In genomic region chr4:92968556-92968955, GRCh38 we compare ENCODE assay signal across 17 cellular contexts.
"Had no signal": no experiment of that assay in that cellular context is flagged by ENCODE, and none has a peak within 500 bp of the region (broad histone marks: within the 10 kb centered on the region; RNA-seq: fewer than 3 reads in every experiment).

No MANE protein-coding gene starts in this region.

- H3K27ac Mint-ChIP-seq: activated CD4-positive, alpha-beta T cell treated with anti-CD3 and anti-CD28 coated beads, Interleukin-2, amount 10 ng/mL, durations not matched to agents 7 days and 5 days; activated CD8-positive, alpha-beta T cell treated with anti-CD3 and anti-CD28 coated beads, Interleukin-2, amount 10 ng/mL, durations not matched to agents 7 days and 5 days; activated naive CD4-positive, alpha-beta T cell treated with anti-CD3 and anti-CD28 coated beads for 36 hours; activated naive CD8-positive, alpha-beta T cell treated with anti-CD3 and anti-CD28 coated beads, Interleukin-2, amount 50 U/mL, for 24 hours; activated T-cell treated with anti-CD3 and anti-CD28 coated beads, Interleukin-2, amount 50 U/mL, for 24 hours; activated T-helper 2 cell treated with anti-CD3 and anti-CD28 coated beads, Interferon-gamma antibody, Interleukin-2, Interleukin-4, amounts not matched to agents 10 μg/mL and 5 μg/mL and 100 μg/mL, durations not matched to agents 14 hours and 24 hours and 36 hours; natural killer cell; stimulated activated memory B cell treated with anti-CD40 and anti-IgM and Interleukin-4, amounts not matched to agents 10 μg/mL and 1 μg/mL and 100 μg/mL, for 72 hours had no signal

- H3K27me3 Mint-ChIP-seq: activated CD4-positive, alpha-beta T cell treated with anti-CD3 and anti-CD28 coated beads, Interleukin-2, amount 10 ng/mL, durations not matched to agents 7 days and 5 days; activated naive CD8-positive, alpha-beta T cell treated with anti-CD3 and anti-CD28 coated beads, Interleukin-2, amount 50 U/mL, for 24 hours; activated T-cell treated with anti-CD3 and anti-CD28 coated beads, Interleukin-2, amount 50 U/mL, for 24 hours; stimulated activated memory B cell treated with anti-CD40 and anti-IgM and Interleukin-4, amounts not matched to agents 10 μg/mL and 1 μg/mL and 100 μg/mL, for 72 hours had no signal

- H3K4me3 Mint-ChIP-seq: activated CD4-positive, alpha-beta T cell treated with anti-CD3 and anti-CD28 coated beads, Interleukin-2, amount 10 ng/mL, durations not matched to agents 7 days and 5 days; activated CD8-positive, alpha-beta T cell treated with anti-CD3 and anti-CD28 coated beads, Interleukin-2, amount 10 ng/mL, durations not matched to agents 7 days and 5 days; activated naive CD4-positive, alpha-beta T cell treated with anti-CD3 and anti-CD28 coated beads for 36 hours; activated naive CD8-positive, alpha-beta T cell treated with anti-CD3 and anti-CD28 coated beads, Interleukin-2, amount 50 U/mL, for 24 hours; activated T-cell treated with anti-CD3 and anti-CD28 coated beads, Interleukin-2, amount 50 U/mL, for 24 hours; natural killer cell; stimulated activated memory B cell treated with anti-CD40 and anti-IgM and Interleukin-4, amounts not matched to agents 10 μg/mL and 1 μg/mL and 100 μg/mL, for 72 hours had no signal

- H3K27me3 ChIP-seq: pancreas, right lobe of liver, spleen, testis, upper lobe of left lung had no signal

- H3K36me3 ChIP-seq: pancreas, right lobe of liver, spleen, upper lobe of left lung had no signal

- H3K27ac ChIP-seq: coronary artery, pancreas, right lobe of liver, spleen, testis, upper lobe of left lung had no signal

- H3K4me1 ChIP-seq: spleen, testis had no signal

- H3K4me3 ChIP-seq: coronary artery, pancreas, right lobe of liver, spleen, testis, upper lobe of left lung had no signal

- H3K36me3 Mint-ChIP-seq: natural killer cell; stimulated activated memory B cell treated with anti-CD40 and anti-IgM and Interleukin-4, amounts not matched to agents 10 μg/mL and 1 μg/mL and 100 μg/mL, for 72 hours had no signal

- H3K4me1 Mint-ChIP-seq: activated CD4-positive, alpha-beta T cell treated with anti-CD3 and anti-CD28 coated beads, Interleukin-2, amount 10 ng/mL, durations not matched to agents 7 days and 5 days; activated naive CD8-positive, alpha-beta T cell treated with anti-CD3 and anti-CD28 coated beads, Interleukin-2, amount 50 U/mL, for 24 hours; natural killer cell; stimulated activated memory B cell treated with anti-CD40 and anti-IgM and Interleukin-4, amounts not matched to agents 10 μg/mL and 1 μg/mL and 100 μg/mL, for 72 hours had no signal

- ATAC-seq: activated CD8-positive, alpha-beta T cell treated with anti-CD3 and anti-CD28 coated beads, Interleukin-2, amount 10 ng/mL, durations not matched to agents 7 days and 5 days; activated naive CD8-positive, alpha-beta T cell treated with anti-CD3 and anti-CD28 coated beads, Interleukin-2, amount 50 U/mL, for 24 hours; natural killer cell; pancreas; right lobe of liver; stimulated activated memory B cell treated with anti-CD40 and anti-IgM and Interleukin-4, amounts not matched to agents 10 μg/mL and 1 μg/mL and 100 μg/mL, for 72 hours had no signal

- H3K9me3 ChIP-seq: pancreas, right lobe of liver, testis, upper lobe of left lung had no signal

- DNase-seq: activated CD4-positive, alpha-beta T cell treated with anti-CD3 and anti-CD28 coated beads, Interleukin-2, amount 10 ng/mL, durations not matched to agents 7 days and 5 days; activated CD8-positive, alpha-beta T cell treated with anti-CD3 and anti-CD28 coated beads, Interleukin-2, amount 10 ng/mL, durations not matched to agents 7 days and 5 days; activated naive CD4-positive, alpha-beta T cell treated with anti-CD3 and anti-CD28 coated beads for 36 hours; activated naive CD8-positive, alpha-beta T cell treated with anti-CD3 and anti-CD28 coated beads, Interleukin-2, amount 50 U/mL, for 24 hours; activated T-cell treated with anti-CD3 and anti-CD28 coated beads, Interleukin-2, amount 50 U/mL, for 24 hours; aorta; mesendoderm; natural killer cell; pancreas; right lobe of liver; spleen; stimulated activated CD4-positive, alpha-beta T cell treated with anti-CD3 and anti-CD28 coated beads, Interleukin-4, amount 100 ng/mL, for 4 hours; testis; upper lobe of left lung had no signal
